8 cellular contexts compared by ENCODE assay signal in the genomic region with DNA sequence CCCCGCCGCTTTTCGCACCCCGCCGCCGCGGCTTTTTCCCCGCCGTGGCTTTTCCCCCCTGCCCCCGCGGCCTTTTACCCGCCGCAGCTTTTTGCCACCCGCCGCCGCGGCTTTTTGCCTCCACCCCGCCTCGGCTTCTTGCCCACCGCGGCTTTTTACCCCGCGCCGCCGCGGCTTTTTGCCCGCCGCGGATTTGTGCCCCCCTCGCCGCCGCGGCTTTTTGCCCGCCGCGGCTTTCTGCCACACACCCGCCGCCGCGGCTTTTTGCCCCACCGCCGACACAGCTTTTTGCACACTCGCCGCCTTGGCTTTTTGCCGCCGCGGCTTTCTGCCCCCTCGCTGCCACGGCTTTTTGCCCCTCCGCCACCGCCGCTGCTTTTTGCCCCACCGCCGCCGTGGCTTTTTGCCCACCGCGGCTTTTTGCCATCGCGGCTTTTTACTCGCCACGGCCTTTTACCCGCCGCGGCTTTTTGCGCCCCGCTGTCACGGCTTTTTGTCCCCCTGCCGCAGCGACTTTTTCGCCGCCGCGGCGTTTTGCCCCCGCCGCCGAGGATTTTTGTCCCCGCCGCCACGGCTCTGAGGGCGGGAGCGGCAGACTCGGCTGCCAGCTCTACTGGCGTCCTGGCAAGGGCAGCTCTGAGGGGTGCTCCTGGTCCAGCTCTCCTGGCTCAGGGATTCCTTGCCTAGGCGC.
A peak's percentile ranks its signal among the peaks of the same experiment; 100 is the strongest.
DNase-seq lines count a peak whose midpoint lies in the region; ATAC-seq and TF ChIP-seq lines count a peak whose summit lies in the region.
"Not testable (repeated sequence)": the region's sequence is repeated elsewhere in the genome, so short reads cannot be mapped to it uniquely, and the experiment has no call there.

No MANE protein-coding gene starts in this region.

- POLR2A ChIA-PET in BJ (lab: Charles Lee) = not testable (repeated sequence)

- not testable (repeated sequence) for H3K4me1 ChIP-seq in MM.1S (ENCODE audit: low read length); ascending aorta; right lobe of liver; testis
- peaks cover 0 to 15% (median 0%) of the 10 kb centered on the region in 3 donors for H3K4me1 ChIP-seq in esophagus squamous epithelium

- not testable (repeated sequence) for H3K9me2 ChIP-seq in MM.1S (replicated peaks; ENCODE audit: insufficient read depth, low read length)

- CTCF ChIA-PET in BJ (lab: Yijun Ruan, JAX) = not testable (repeated sequence)

- DNase-seq in BJ (ENCODE audit: low read depth); ascending aorta (ENCODE audit: low spot score in 2 of 2); esophagus squamous epithelium (lab: John Stamatoyannopoulos, UW); retinal pigment epithelial cell (ENCODE audit: low read depth); testis: not testable (repeated sequence)
- DNase-seq in MM.1S = peak; percentile 6
- peak; percentile 4 for DNase-seq in activated CD4-positive, alpha-beta T cell treated with anti-CD3 and anti-CD28 coated beads for 48 hours
- DNase-seq in right lobe of liver = peak; percentile 1 to 37 (median 31)

- not testable (repeated sequence) for H3K27ac ChIP-seq in MM.1S (ENCODE audit: low read length); ascending aorta; esophagus squamous epithelium; right lobe of liver; testis

- TF ChIP-seq POLR2A in esophagus squamous epithelium (IDR thresholded peaks at IDR 0.05); right lobe of liver (IDR thresholded peaks at IDR 0.05); testis (IDR thresholded peaks at IDR 0.05): not testable (repeated sequence)

- H3K9ac ChIP-seq in MM.1S (ENCODE audit: low read length) = not testable (repeated sequence)

- not testable (repeated sequence) for H3K36me3 ChIP-seq in BJ (ENCODE audit: control insufficient read depth, insufficient read depth, low read length); MM.1S (replicated peaks; ENCODE audit: insufficient read depth, low read length); ascending aorta; esophagus squamous epithelium; right lobe of liver; testis (ENCODE audit: low read depth, missing control alignments)

- not testable (repeated sequence) for H3K79me2 ChIP-seq in MM.1S (ENCODE audit: low read length)

- H3K4me3 ChIP-seq in BJ (ENCODE audit: low read depth, low read length) (peak overlapping the region; percentile 33), MM.1S (ENCODE audit: low read length) (peak overlapping the region; percentile 55), ascending aorta (peak overlapping the region; percentile 41 to 55), esophagus squamous epithelium (peak overlapping the region in 3 of 4 donors; percentile 20 to 59 (median 43)), retinal pigment epithelial cell (ENCODE audit: low read length) (peak overlapping the region; percentile 28), testis (peak overlapping the region; percentile 1 to 31)
- not testable (repeated sequence) for H3K4me3 ChIP-seq in right lobe of liver

- H3K4me2 ChIP-seq in MM.1S (ENCODE audit: low read depth, low read length) = peak overlapping the region; percentile 78; the same call in 1 of the 2 replicates

- peak overlapping the region; percentile 77; the same call in 1 of the 2 replicates for H2AFZ ChIP-seq in MM.1S (ENCODE audit: low read length)

- H3K27me3 ChIP-seq in BJ (ENCODE audit: control insufficient read depth, insufficient read depth, low read length); MM.1S (replicated peaks; ENCODE audit: insufficient read depth, low read length); ascending aorta; right lobe of liver; testis: not testable (repeated sequence)
- peaks cover 0 to 21% (median 0%) of the 10 kb centered on the region in 4 donors for H3K27me3 ChIP-seq in esophagus squamous epithelium

- intact Hi-C loops in ascending aorta (cut with DNase I); esophagus squamous epithelium (cut with DNase I); right lobe of liver (cut with DNase I); testis (cut with DNase I; ENCODE audit: low total_unique reads): not testable (repeated sequence)

- not testable (repeated sequence) for H3K9me3 ChIP-seq in MM.1S (replicated peaks; ENCODE audit: insufficient read depth, low read length); ascending aorta; esophagus squamous epithelium; right lobe of liver; testis

- not testable (repeated sequence) for TF ChIP-seq CTCF in BJ (IDR thresholded peaks at IDR 0.05; ENCODE audit: insufficient read depth, low read depth, low read length); MM.1S (IDR thresholded peaks at IDR 0.05; ENCODE audit: low read length); ascending aorta (IDR thresholded peaks at IDR 0.05); esophagus squamous epithelium (IDR thresholded peaks at IDR 0.05); right lobe of liver (IDR thresholded peaks at IDR 0.05); retinal pigment epithelial cell (conservative IDR thresholded peaks at IDR 0.05; ENCODE audit: low read depth, low read length); testis (IDR thresholded peaks at IDR 0.05)

- ATAC-seq in right lobe of liver = not testable (repeated sequence)

- not testable (repeated sequence) for H3F3A ChIP-seq in MM.1S (ENCODE audit: insufficient read depth, low read length)

- not testable (repeated sequence) for H4K20me1 ChIP-seq in MM.1S (ENCODE audit: insufficient read depth, low read length)

- WGBS in esophagus squamous epithelium, 2 donors = 1 to 13% methylated on average over 18 to 39 of the region's 85 CpGs
- WGBS in right lobe of liver (ENCODE audit: insufficient coverage, low coverage, low lambda C conversion rate, missing lambda C conversion rate) = 3% methylated on average over 61 of the region's 85 CpGs
- WGBS in testis, 2 donors = 4 to 22% methylated on average over 39 to 44 of the region's 85 CpGs
